In the genomic region with DNA sequence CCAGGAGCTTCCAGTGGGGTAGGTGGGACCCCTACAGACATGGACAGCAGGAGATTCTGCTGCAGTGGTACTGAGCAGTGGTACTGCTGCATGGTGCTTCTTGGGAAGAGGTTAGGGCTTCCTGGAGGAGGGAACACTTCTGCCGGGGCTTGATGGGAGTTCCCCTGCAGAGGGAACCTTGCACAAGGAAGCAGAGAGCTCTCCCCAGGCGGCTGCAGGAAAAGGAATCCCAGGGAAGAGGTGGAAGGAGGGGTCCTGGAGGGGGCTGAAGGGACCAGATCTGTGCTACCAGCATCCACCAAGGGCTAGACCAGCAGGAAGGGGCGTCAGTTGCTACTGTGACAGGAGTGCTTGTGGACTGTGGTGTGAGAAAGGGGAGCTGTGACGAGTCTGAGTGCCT, we compare ENCODE assay signal across 17 cellular contexts. TPM values are rescaled to one million over a fixed set of nuclear protein-coding genes. Genes with fewer than 3 reads are reported as not detected.
DNase-seq lines count a peak whose midpoint lies in the region; ATAC-seq and TF ChIP-seq lines count a peak whose summit lies in the region.
"Had no signal": no experiment of that assay in that cellular context is flagged by ENCODE, and none has a peak within 500 bp of the region (broad histone marks: within the 10 kb centered on the region; RNA-seq: fewer than 3 reads in every experiment).

No MANE protein-coding gene starts in this region.

- no peak overlapping the region for H4K12ac ChIP-seq in trophoblast cell (ENCODE audit: low read depth, low read length)

- TF ChIP-seq EP300 in SK-N-SH (IDR thresholded peaks at IDR 0.05; ENCODE audit: borderline replicate concordance in 1 of 2, low read depth in 1 of 2, low read length in 1 of 2): no peak

- H3K79me1 ChIP-seq in trophoblast cell (ENCODE audit: low read length): peaks cover 15% of the 10 kb centered on the region

- no peaks in the 10 kb centered on the region for H3K27me3 ChIP-seq in SK-N-SH (ENCODE audit: insufficient read depth)
- peaks cover 22% of the 10 kb centered on the region for H3K27me3 ChIP-seq in endodermal cell (ENCODE audit: control insufficient read depth, insufficient read depth, low read length, poor library complexity, severe bottlenecking)
- no peaks in the 10 kb centered on the region for H3K27me3 ChIP-seq in trophoblast cell (ENCODE audit: insufficient read depth, low read length)
- H3K27me3 ChIP-seq in tibial artery: no peaks in the 10 kb centered on the region
- H3K27me3 ChIP-seq: esophagus muscularis mucosa had no signal

- POLR2A ChIA-PET in SK-N-SH (lab: Yijun Ruan, JAX) (interaction anchor here (1.8 kb wide), 1 partner anchor 13 kb away, joined by 3 read pairs; no protein-coding TSS in a partner anchor), T-cell (lab: Charles Lee) (no interaction called here)

- peak overlapping the region; percentile 98; the same call in 1 of the 2 replicates for H3K4me2 ChIP-seq in SK-N-SH
- peak overlapping the region; percentile 5 for H3K4me2 ChIP-seq in trophoblast cell (ENCODE audit: low read length)

- H3K14ac ChIP-seq in trophoblast cell (ENCODE audit: low read length): no peak overlapping the region

- CTCF ChIA-PET in SK-N-SH (lab: Yijun Ruan, JAX) (interaction anchor here (1.0 to 5.5 kb wide), 5 partner anchors 8 to 106 kb away, joined by 3 to 72 read pairs (median 6); partner anchors contain the start of gene CARMIL2), T-cell (lab: Charles Lee) (no interaction called here)

- DNase-seq in SK-N-SH: no peak
- no peak for DNase-seq in T-cell
- DNase-seq in endodermal cell: no peak
- DNase-seq in trophoblast cell: no peak
- DNase-seq in effector CD8-positive, alpha-beta T cell (lab: John Stamatoyannopoulos, UW): no peak
- no peak for DNase-seq in tibial artery
- DNase-seq in cortex of kidney (lab: John Stamatoyannopoulos, UW): no peak
- DNase-seq: 8988T; activated CD4-positive, CD25-positive, alpha-beta regulatory T cell treated with anti-CD3 and anti-CD28 coated beads, Interleukin-2, amount 50 U/mL, for 72 hours; Karpas-422; NCI-H345; RPMI8226; transverse colon had no signal

- H3K36me3 ChIP-seq in SK-N-SH (replicated peaks in 1 of 2; ENCODE audit: control insufficient read depth in 1 of 2, insufficient read depth in 2 of 2, low read length in 1 of 2) (peaks cover 28 to 34% of the 10 kb centered on the region in 2 experiments), endodermal cell (ENCODE audit: control insufficient read depth, insufficient read depth, low read length) (peaks cover 44% of the 10 kb centered on the region), trophoblast cell (ENCODE audit: control insufficient read depth in 1 of 2, insufficient read depth in 2 of 2, low read length in 2 of 2) (peaks cover 48 to 51% of the 10 kb centered on the region in 2 experiments), tibial artery (peaks cover 20 to 56% (median 50%) of the 10 kb centered on the region in 3 donors)
- H3K36me3 ChIP-seq: transverse colon had no signal

- H3K79me2 ChIP-seq in SK-N-SH (ENCODE audit: insufficient read depth) (peaks cover 60% of the 10 kb centered on the region), trophoblast cell (ENCODE audit: control insufficient read depth, insufficient read depth, low read length, poor library complexity) (peaks cover 9% of the 10 kb centered on the region)

- no peak overlapping the region for H4K91ac ChIP-seq in trophoblast cell (ENCODE audit: low read depth, low read length)

- H4K8ac ChIP-seq in trophoblast cell (ENCODE audit: low read depth, low read length): no peak overlapping the region

- no peak overlapping the region for H2BK12ac ChIP-seq in trophoblast cell (ENCODE audit: low read length)

- H2BK120ac ChIP-seq in trophoblast cell (ENCODE audit: insufficient read depth, low read length, poor library complexity): no peak overlapping the region

- peaks cover 9% of the 10 kb centered on the region for H3K36me3 Mint-ChIP-seq in T-cell
- peaks cover 47% of the 10 kb centered on the region for H3K36me3 Mint-ChIP-seq in endodermal cell (ENCODE audit: low read depth)

- WGBS in SK-N-SH (ENCODE audit: low lambda C conversion rate): 92% methylated on average over 4 of the region's 4 CpGs
- 40 to 73% methylated on average over 1 to 2 of the region's 4 CpGs for WGBS in endodermal cell (ENCODE audit: insufficient coverage in 1 of 2, insufficient read length in 1 of 2), 2 experiments
- WGBS in trophoblast cell (ENCODE audit: extremely low coverage, insufficient coverage, insufficient read length): no CpG with 5 or more reads among the region's 4 CpGs

- no peaks in the 10 kb centered on the region for H3K9me3 ChIP-seq in SK-N-SH
- no peaks in the 10 kb centered on the region for H3K9me3 ChIP-seq in endodermal cell (ENCODE audit: control insufficient read depth, low read length)
- H3K9me3 ChIP-seq in trophoblast cell (ENCODE audit: insufficient read depth, low read depth, low read length): peaks cover 3% of the 10 kb centered on the region
- no peaks in the 10 kb centered on the region for H3K9me3 ChIP-seq in tibial artery
- H3K9me3 ChIP-seq: esophagus muscularis mucosa, transverse colon had no signal

- no peak overlapping the region for H2AK5ac ChIP-seq in trophoblast cell (ENCODE audit: low read length)

- no peak for TF ChIP-seq CTCF in SK-N-SH (IDR thresholded peaks at IDR 0.05)
- TF ChIP-seq CTCF in endodermal cell (conservative IDR thresholded peaks at IDR 0.05): no peak
- no peak for TF ChIP-seq CTCF in tibial artery (IDR thresholded peaks at IDR 0.05)

- H2BK5ac ChIP-seq in trophoblast cell (ENCODE audit: low read depth, low read length, poor library complexity): no peak overlapping the region

- H3K9ac ChIP-seq in SK-N-SH (no peak overlapping the region), endodermal cell (ENCODE audit: extremely low read depth, low read length, poor library complexity, severe bottlenecking) (no peak overlapping the region), trophoblast cell (ENCODE audit: low read length) (no peak overlapping the region)

- no peak for ATAC-seq in SK-N-SH treated with all-trans-retinoic acid at 6 μM for 48 hours
- ATAC-seq in T-cell (replicated peaks in 1 of 4): no peak

- H3K27ac ChIP-seq in SK-N-SH (ENCODE audit: low read depth in 2 of 2, low read length in 1 of 2) (no peak overlapping the region), endodermal cell (ENCODE audit: low read depth, low read length) (no peak overlapping the region), trophoblast cell (ENCODE audit: low read depth, low read length) (no peak overlapping the region), tibial artery (no peak overlapping the region)

- no peak for TF ChIP-seq RAD21 in SK-N-SH (IDR thresholded peaks at IDR 0.05; ENCODE audit: low read length)

- intact Hi-C loops in tibial artery (cut with DNase I; ENCODE audit: low total_unique reads): no loop called here

- H3K27me3 Mint-ChIP-seq in T-cell: no peaks in the 10 kb centered on the region
- H3K27me3 Mint-ChIP-seq in endodermal cell (ENCODE audit: insufficient read depth): peaks cover 52% of the 10 kb centered on the region

- no peak overlapping the region for H3K18ac ChIP-seq in trophoblast cell (ENCODE audit: low read length)

- no peak overlapping the region for H3K23ac ChIP-seq in trophoblast cell (ENCODE audit: low read length)

- peak overlapping the region; percentile 86 to 92 for H3K27ac Mint-ChIP-seq in T-cell
- no peak overlapping the region for H3K27ac Mint-ChIP-seq in endodermal cell

- H3K4me1 ChIP-seq in SK-N-SH (ENCODE audit: control insufficient read depth in 1 of 2, insufficient read depth in 2 of 2, low read depth in 1 of 2, low read length in 1 of 2): peaks cover 0 to 3% of the 10 kb centered on the region in 2 experiments; a peak in 1 of 4 replicates
- no peaks in the 10 kb centered on the region for H3K4me1 ChIP-seq in endodermal cell (ENCODE audit: control insufficient read depth, insufficient read depth, low read length)
- H3K4me1 ChIP-seq in trophoblast cell (ENCODE audit: control insufficient read depth in 1 of 2, insufficient read depth in 2 of 2, low read length in 2 of 2): peaks cover 8 to 19% of the 10 kb centered on the region in 2 experiments
- peaks cover 0 to 48% (median 41%) of the 10 kb centered on the region in 4 donors for H3K4me1 ChIP-seq in tibial artery

- H3K4me1 Mint-ChIP-seq in T-cell (peaks cover 44 to 68% (median 59%) of the 10 kb centered on the region in 3 donors), endodermal cell (peaks cover 14% of the 10 kb centered on the region)

- no peaks in the 10 kb centered on the region for H3K9me2 ChIP-seq in SK-N-SH

- peak overlapping the region; percentile 72 to 77 (median 76) for H3K4me3 Mint-ChIP-seq in T-cell
- peak overlapping the region; percentile 64 for H3K4me3 Mint-ChIP-seq in endodermal cell

- no peak overlapping the region for H3K4me3 ChIP-seq in SK-N-SH (ENCODE audit: low read depth in 2 of 2, low read length in 1 of 2)
- no peak overlapping the region for H3K4me3 ChIP-seq in endodermal cell (ENCODE audit: low read length)
- H3K4me3 ChIP-seq in trophoblast cell (ENCODE audit: low read depth, low read length): no peak overlapping the region
- no peak overlapping the region for H3K4me3 ChIP-seq in tibial artery

- peaks cover 10% of the 10 kb centered on the region for H3F3A ChIP-seq in SK-N-SH (replicated peaks; ENCODE audit: insufficient read depth)

- H2AFZ ChIP-seq in SK-N-SH (ENCODE audit: low read depth) (no peak overlapping the region), trophoblast cell (ENCODE audit: insufficient read depth, low read length, poor library complexity) (no peak overlapping the region)

- H3K4ac ChIP-seq in trophoblast cell (ENCODE audit: low read depth, low read length): no peak overlapping the region

- no peaks in the 10 kb centered on the region for H3K9me3 Mint-ChIP-seq in T-cell
- no peaks in the 10 kb centered on the region for H3K9me3 Mint-ChIP-seq in endodermal cell

- H4K20me1 ChIP-seq in SK-N-SH (ENCODE audit: insufficient read depth): peaks cover 77% of the 10 kb centered on the region

RNA-seq across cellular contexts. Expression of gene RIPOR1, which starts 10.6 kb away (rescaled TPM):
- 12.1 and 24.7 TPM in 2 replicates for polyA plus RNA-seq in SK-N-SH (2012; rRNA removed)
- polyA plus RNA-seq in SK-N-SH (2012; cell fraction: cytosol; rRNA removed): 16.7 and 23.3 TPM in 2 replicates
- polyA plus RNA-seq in SK-N-SH (2012; cell fraction: nucleus; rRNA removed): 80.4 and 105 TPM in 2 replicates
- total RNA-seq in T-cell: 10 to 100 TPM; 33.9 to 60.7 (median 52.4) TPM
- total RNA-seq in endodermal cell: 10 to 100 TPM; 39.9 to 54.1 TPM
- 29.8 TPM for polyA plus RNA-seq in endodermal cell (2013, experiment 1 of 2)
- 29.6 TPM for polyA plus RNA-seq in endodermal cell (2013, experiment 2 of 2)
- 36.1 and 37.6 TPM in 2 replicates for polyA plus RNA-seq in trophoblast cell (2013)

RNA-seq across cellular contexts. Expression of gene CTCF, which starts 23.1 kb away (rescaled TPM):
- polyA plus RNA-seq in SK-N-SH (2012; rRNA removed): 18.8 and 19.6 TPM in 2 replicates
- polyA plus RNA-seq in SK-N-SH (2012; cell fraction: cytosol; rRNA removed): 20.3 and 22.0 TPM in 2 replicates
- 17.4 and 24.1 TPM in 2 replicates for polyA plus RNA-seq in SK-N-SH (2012; cell fraction: nucleus; rRNA removed)
- total RNA-seq in T-cell (10 to 100 TPM; 55.3 to 69.0 (median 64.0) TPM), endodermal cell (10 to 100 TPM; 61.3 to 74.6 TPM)
- 62.2 TPM for polyA plus RNA-seq in endodermal cell (2013, experiment 1 of 2)
- 62.9 TPM for polyA plus RNA-seq in endodermal cell (2013, experiment 2 of 2)
- 35.2 and 36.0 TPM in 2 replicates for polyA plus RNA-seq in trophoblast cell (2013)

RNA-seq across cellular contexts. Expression of gene AGRP, which starts 55.9 kb away (rescaled TPM):
- polyA plus RNA-seq in SK-N-SH (2012; rRNA removed): not detected in 2 replicates
- not detected in 2 replicates for polyA plus RNA-seq in SK-N-SH (2012; cell fraction: cytosol; rRNA removed)
- not detected in 2 replicates for polyA plus RNA-seq in SK-N-SH (2012; cell fraction: nucleus; rRNA removed)
- not detected for total RNA-seq in T-cell
- total RNA-seq in endodermal cell: not detected
- not detected for polyA plus RNA-seq in endodermal cell (2013, experiment 1 of 2)
- polyA plus RNA-seq in endodermal cell (2013, experiment 2 of 2): not detected
- polyA plus RNA-seq in trophoblast cell (2013): not detected in 2 replicates
- total RNA-seq: esophagus muscularis mucosa, posterior vena cava, transverse colon had no signal
- polyA plus RNA-seq: keratinocyte had no signal

RNA-seq across cellular contexts. Expression of gene ATP6V0D1, which starts 58.3 kb away (rescaled TPM):
- polyA plus RNA-seq in SK-N-SH (2012; rRNA removed): 111 and 135 TPM in 2 replicates
- polyA plus RNA-seq in SK-N-SH (2012; cell fraction: cytosol; rRNA removed): 86.6 and 113 TPM in 2 replicates
- 102 and 104 TPM in 2 replicates for polyA plus RNA-seq in SK-N-SH (2012; cell fraction: nucleus; rRNA removed)
- total RNA-seq in T-cell (10 to 100 TPM; 41.5 to 49.6 (median 45.8) TPM), endodermal cell (10 to 100 TPM; 56.0 to 58.3 TPM)
- polyA plus RNA-seq in endodermal cell (2013, experiment 1 of 2): 55.7 TPM
- 51.4 TPM for polyA plus RNA-seq in endodermal cell (2013, experiment 2 of 2)
- 101 and 104 TPM in 2 replicates for polyA plus RNA-seq in trophoblast cell (2013)
